ENCODE assay signal across 20 cellular contexts in the genomic region with DNA sequence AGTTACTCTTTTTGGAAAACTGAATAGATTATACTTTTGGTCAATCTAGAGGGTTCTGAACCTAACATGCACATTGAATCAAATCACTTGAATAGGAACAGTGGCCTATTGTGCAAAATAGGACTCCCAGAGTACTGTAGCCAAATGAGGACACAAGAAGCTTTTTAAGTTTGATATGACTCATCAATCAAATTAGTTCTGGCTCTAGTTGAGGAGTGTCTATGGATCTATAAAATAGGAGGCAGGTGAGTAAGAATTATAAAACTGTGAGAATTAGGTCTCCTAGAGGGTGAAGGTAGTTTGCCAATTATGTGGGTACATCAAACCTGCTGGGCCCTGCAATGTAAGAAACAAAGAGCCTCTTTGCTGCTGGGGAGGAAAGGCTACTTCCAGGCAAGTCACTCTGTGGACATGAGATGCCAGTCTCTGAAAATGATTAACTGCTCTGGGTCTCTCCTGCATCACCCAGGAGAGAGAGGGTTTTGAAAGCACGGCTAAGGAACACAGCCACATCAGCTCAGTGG.
A peak's percentile ranks its signal among the peaks of the same experiment; 100 is the strongest.
DNase-seq lines count a peak whose midpoint lies in the region; FAIRE-seq and TF ChIP-seq lines count a peak whose summit lies in the region.
"Had no signal": no experiment of that assay in that cellular context is flagged by ENCODE, and none has a peak within 500 bp of the region (broad histone marks: within the 10 kb centered on the region; RNA-seq: fewer than 3 reads in every experiment).

No MANE protein-coding gene starts in this region.

- peak; percentile 27 for FAIRE-seq in islet of Langerhans (lab: Jason Lieb, UNC)
- FAIRE-seq: H54, RCC 7860, TTC549 had no signal

- H3K27me3 Mint-ChIP-seq in nephron (ENCODE audit: low read depth) = no peaks in the 10 kb centered on the region

- TF ChIP-seq CTCF in nephron (IDR thresholded peaks at IDR 0.05; ENCODE audit: unreplicated experiment in 3 of 3) = no peak

- peaks cover 16% of the 10 kb centered on the region for H3K4me1 Mint-ChIP-seq in nephron

- H3K27ac Mint-ChIP-seq in nephron = peak overlapping the region in 2 of 3 experiments; percentile 16 to 34
- H3K27ac Mint-ChIP-seq: CD8-positive, alpha-beta T cell had no signal

- H3K36me3 Mint-ChIP-seq in nephron (ENCODE audit: low read depth) = no peaks in the 10 kb centered on the region
- H3K36me3 Mint-ChIP-seq: CD8-positive, alpha-beta T cell had no signal

- H3K4me3 Mint-ChIP-seq in nephron = no peak overlapping the region
- H3K4me3 Mint-ChIP-seq: CD8-positive, alpha-beta T cell; central memory CD8-positive, alpha-beta T cell had no signal

- H3K9me3 Mint-ChIP-seq in nephron = no peaks in the 10 kb centered on the region
- H3K9me3 Mint-ChIP-seq: CD8-positive, alpha-beta T cell; central memory CD8-positive, alpha-beta T cell had no signal

- DNase-seq in COLO829 (ENCODE audit: low spot score) (peak; percentile 93), RPMI7951 (ENCODE audit: low read depth) (peak; percentile 3), DMS 273 treated with DMSO at 0.1 percent for 48 hours (lab: John Stamatoyannopoulos, UW) (no peak), NCI-H2029 (lab: John Stamatoyannopoulos, UW) (no peak), SKM-1 treated with dmso at 0.1 percent for 144 hours (lab: John Stamatoyannopoulos, UW; ENCODE audit: unreplicated experiment) (no peak)
- DNase-seq in stimulated activated CD4-positive, alpha-beta T cell treated with anti-CD3 and anti-CD28 coated beads, Interleukin-12 subunit alpha, Interleukin-12 subunit beta, amount 100 ng/mL, for 4 hours = no peak
- DNase-seq: activated CD4-positive, alpha-beta T cell treated with anti-CD3 and anti-CD28 coated beads for 48 hours; activated CD8-positive, alpha-beta memory T cell treated with anti-CD3 and anti-CD28 coated beads, Interleukin-2, amount 50 U/mL, for 4 hours; activated gamma-delta T cell; CD8-positive, alpha-beta T cell; effector CD8-positive, alpha-beta T cell; heart right ventricle; islet precursor cell; stomach had no signal

Comparison
In these comparisons a context has a peak if more than half of its experiments do, and no peak if none do; other contexts are left out.
1. DNase-seq: peak in COLO829 (single experiment) and RPMI7951 (single experiment); none in DMS 273 treated with DMSO at 0.1 percent for 48 hours (single experiment), stimulated activated CD4-positive, alpha-beta T cell treated with anti-CD3 and anti-CD28 coated beads, Interleukin-12 subunit alpha, Interleukin-12 subunit beta, amount 100 ng/mL, for 4 hours (single experiment), NCI-H2029 (single experiment) and SKM-1 treated with dmso at 0.1 percent for 144 hours (single experiment).